Comparison of ENCODE assay signal across 23 cellular contexts in the genomic region with DNA sequence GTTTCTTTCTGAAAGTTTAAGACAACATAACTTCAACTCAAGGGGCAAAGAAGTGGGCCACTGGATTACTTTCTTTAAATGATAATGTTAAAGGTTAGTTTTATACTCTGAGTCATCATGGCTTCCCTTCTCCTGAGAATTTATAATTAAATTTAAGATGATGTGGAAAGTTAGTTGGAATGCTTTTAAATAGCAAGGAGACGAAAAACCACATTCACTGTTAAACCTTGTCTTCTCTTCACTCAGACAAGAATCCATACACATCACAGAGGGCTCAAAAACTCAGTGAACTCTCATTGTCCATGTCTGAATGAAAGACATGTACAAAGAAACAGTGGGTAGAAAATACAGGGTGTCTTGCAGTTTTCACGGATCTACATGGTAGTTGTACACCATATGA.
DNase-seq lines count a peak whose midpoint lies in the region; ATAC-seq and TF ChIP-seq lines count a peak whose summit lies in the region.
"Had no signal": no experiment of that assay in that cellular context is flagged by ENCODE, and none has a peak within 500 bp of the region (broad histone marks: within the 10 kb centered on the region; RNA-seq: fewer than 3 reads in every experiment).

No MANE protein-coding gene starts in this region.

- H3K4me1 ChIP-seq in IMR-90 (ENCODE audit: control insufficient read depth, insufficient read depth, low read length) (peaks cover 19% of the 10 kb centered on the region), adipocyte (ENCODE audit: control insufficient read depth, insufficient read depth, low read length) (peaks cover 53% of the 10 kb centered on the region), mesenchymal stem cell (ENCODE audit: control insufficient read depth, insufficient read depth, low read depth, low read length) (peaks cover 6% of the 10 kb centered on the region)
- H3K4me1 ChIP-seq: uterus had no signal

- peaks cover 14% of the 10 kb centered on the region for H3K36me3 ChIP-seq in IMR-90 (ENCODE audit: control insufficient read depth, insufficient read depth, low read length)
- H3K36me3 ChIP-seq in adipocyte (ENCODE audit: control insufficient read depth, insufficient read depth, low read length, severe bottlenecking) = peaks cover 19% of the 10 kb centered on the region
- H3K36me3 ChIP-seq in mesenchymal stem cell (ENCODE audit: control insufficient read depth in 1 of 2, insufficient read depth in 2 of 2, low read depth in 1 of 2, low read length in 2 of 2) = peaks cover 0 to 15% of the 10 kb centered on the region in 2 experiments
- H3K36me3 ChIP-seq: uterus had no signal

- DNase-seq in IMR-90 (peak; percentile 44), adipocyte (ENCODE audit: low read depth) (peak; percentile 58), mesenchymal stem cell (no peak), NCI-H1048 (lab: John Stamatoyannopoulos, UW) (no peak), Right ventricle myocardium superior (no peak)
- DNase-seq: activated CD4-positive, alpha-beta memory T cell treated with anti-CD3 and anti-CD28 coated beads for 36 hours; activated effector memory CD4-positive, alpha-beta T cell treated with Interleukin-2 at 50 U/mL for 16 hours; AML-193; dermis blood vessel endothelial cell; DND-41; GOT3; heart right ventricle; MG63; midbrain; NCI-H1417 treated with DMSO at 0.1 percent for 48 hours; NCI-H2107; NCI-H510A; nephron progenitor cell; RPMI8226; uterus had no signal

- H2BK12ac ChIP-seq in mesenchymal stem cell (ENCODE audit: low read length in 2 of 2) = no peak overlapping the region

- POLR2A ChIA-PET in IMR-90 (lab: Charles Lee; ENCODE audit: unreplicated experiment) = interaction anchor here (0.6 kb wide), 3 partner anchors 24 to 173 kb away, joined by 3 to 5 read pairs (median 3); no protein-coding TSS in a partner anchor

- H3K4me2 ChIP-seq in IMR-90 (ENCODE audit: low read depth, low read length) (peak overlapping the region; percentile 90; the same call in 1 of the 2 replicates), mesenchymal stem cell (ENCODE audit: low read length, poor library complexity, severe bottlenecking) (no peak overlapping the region)

- H3K23ac ChIP-seq in IMR-90 (ENCODE audit: low read depth, low read length) (peak overlapping the region; percentile 55; the same call in 1 of the 2 replicates), mesenchymal stem cell (ENCODE audit: low read length in 2 of 2) (no peak overlapping the region)

- H3K9ac ChIP-seq in IMR-90 (ENCODE audit: low read depth, low read length) (peak overlapping the region; percentile 84; the same call in 1 of the 2 replicates), adipocyte (ENCODE audit: low read length) (peak overlapping the region; percentile 64), mesenchymal stem cell (ENCODE audit: low read length) (peak overlapping the region; percentile 85)

- H4K8ac ChIP-seq in IMR-90 (ENCODE audit: low read depth in 2 of 2, low read length in 2 of 2) = peak overlapping the region; percentile 71 to 80
- H4K8ac ChIP-seq in mesenchymal stem cell (ENCODE audit: low read length) = no peak overlapping the region

- no peak for TF ChIP-seq POLR2A in IMR-90 (IDR thresholded peaks at IDR 0.05; ENCODE audit: low read depth, low read length)

- ATAC-seq in IMR-90 (ENCODE audit: low read depth) (peak; percentile 28), HG02870 (IDR thresholded peaks at IDR 0.05; ENCODE audit: unreplicated experiment) (no peak), Right ventricle myocardium superior (ENCODE audit: poor library complexity) (no peak), GM21381 (IDR thresholded peaks at IDR 0.05; ENCODE audit: unreplicated experiment) (no peak)
- ATAC-seq: heart right ventricle, left lobe of liver had no signal

- H2AK5ac ChIP-seq in IMR-90 (ENCODE audit: low read depth, low read length) (peak overlapping the region; percentile 61; the same call in 1 of the 2 replicates), mesenchymal stem cell (ENCODE audit: low read length, severe bottlenecking) (no peak overlapping the region)

- H3K14ac ChIP-seq in IMR-90 (replicated peaks; ENCODE audit: low read depth, low read length) = peak overlapping the region; percentile 50
- H3K14ac ChIP-seq in mesenchymal stem cell (ENCODE audit: low read length in 2 of 2) = no peak overlapping the region

- H3K18ac ChIP-seq in IMR-90 (ENCODE audit: low read depth, low read length) (peak overlapping the region; percentile 98; the same call in 1 of the 2 replicates), mesenchymal stem cell (ENCODE audit: low read depth in 1 of 2, low read length in 2 of 2) (no peak overlapping the region)

- WGBS in IMR-90 (ENCODE audit: extremely low coverage in 2 of 2, insufficient read length in 1 of 2), 2 experiments = no CpG with 5 or more reads among the region's 2 CpGs
- WGBS in mesenchymal stem cell = no CpG with 5 or more reads among the region's 2 CpGs

- peak overlapping the region; percentile 57 for H2BK120ac ChIP-seq in IMR-90 (ENCODE audit: low read depth, low read length)
- H2BK120ac ChIP-seq in mesenchymal stem cell (ENCODE audit: low read depth, low read length) = no peak overlapping the region

- no peak for TF ChIP-seq CTCF in IMR-90 (conservative IDR thresholded peaks at IDR 0.05; ENCODE audit: low read depth, low read length)

- intact Hi-C loops in IMR-90 (cut with micrococcal nuclease) (no loop called here), Right ventricle myocardium superior (cut with DNase I) (loop anchor here (10.0 kb wide), 1 partner anchor 171 kb away; no protein-coding TSS in a partner anchor)

- peaks cover 8% of the 10 kb centered on the region for H3K9me1 ChIP-seq in IMR-90 (ENCODE audit: insufficient read depth, low read length)

- H2BK15ac ChIP-seq in IMR-90 (ENCODE audit: low read depth, low read length) = peak overlapping the region; percentile 95; the same call in 2 of the 3 replicates
- H2BK15ac ChIP-seq in mesenchymal stem cell (ENCODE audit: low read depth, poor library complexity, severe bottlenecking) = no peak overlapping the region

- peak overlapping the region; percentile 52 for H3K56ac ChIP-seq in IMR-90 (ENCODE audit: extremely low read depth, insufficient read depth, low read length)

- H3K27ac ChIP-seq in IMR-90 (ENCODE audit: insufficient read depth, low read length) = peak overlapping the region; percentile 74
- H3K27ac ChIP-seq in mesenchymal stem cell (ENCODE audit: low read length, poor library complexity, severe bottlenecking) = no peak overlapping the region
- H3K27ac ChIP-seq: heart right ventricle had no signal

- in situ Hi-C loops in IMR-90 (cut with MboI; ENCODE audit: low sequenced_read_pairs) = no loop called here

- H3K4me3 ChIP-seq in IMR-90 (ENCODE audit: insufficient read depth, low read depth, low read length) (no peak overlapping the region), adipocyte (ENCODE audit: low read length) (peak overlapping the region; percentile 38), mesenchymal stem cell (ENCODE audit: insufficient read depth in 1 of 2, low read depth in 1 of 2, low read length in 2 of 2) (no peak overlapping the region)
- H3K4me3 ChIP-seq: heart right ventricle, MG63, uterus had no signal

- H2AFZ ChIP-seq in IMR-90 (replicated peaks; ENCODE audit: low read length, poor library complexity) (no peak overlapping the region), mesenchymal stem cell (ENCODE audit: low read depth, low read length) (no peak overlapping the region)

- H3K27me3 ChIP-seq in IMR-90 (ENCODE audit: control insufficient read depth, insufficient read depth, low read length) (no peaks in the 10 kb centered on the region), adipocyte (replicated peaks; ENCODE audit: control insufficient read depth, insufficient read depth, low read length) (no peaks in the 10 kb centered on the region), mesenchymal stem cell (ENCODE audit: control insufficient read depth in 1 of 2, insufficient read depth in 1 of 2, low read length in 2 of 2) (no peaks in the 10 kb centered on the region)
- H3K27me3 ChIP-seq: heart right ventricle, MG63, uterus had no signal

- peak overlapping the region; percentile 97 for H2BK5ac ChIP-seq in IMR-90 (ENCODE audit: low read depth, low read length, poor library complexity, severe bottlenecking)
- H2BK5ac ChIP-seq in mesenchymal stem cell (ENCODE audit: low read depth, low read length, poor library complexity, severe bottlenecking) = no peak overlapping the region

- peaks cover 22 to 43% of the 10 kb centered on the region in 2 experiments for H3K79me1 ChIP-seq in IMR-90 (ENCODE audit: low read depth in 1 of 2, low read length in 2 of 2)
- H3K79me1 ChIP-seq in mesenchymal stem cell (replicated peaks; ENCODE audit: low read length, poor library complexity, severe bottlenecking) = peaks cover 6% of the 10 kb centered on the region

- TF ChIP-seq RAD21 in IMR-90 (IDR thresholded peaks at IDR 0.05; ENCODE audit: low read length) = no peak

- CTCF ChIA-PET in IMR-90 (lab: Yijun Ruan, JAX) = no interaction called here

- H3K4ac ChIP-seq in IMR-90 (ENCODE audit: low read depth, low read length) (peak overlapping the region; percentile 51; the same call in 1 of the 2 replicates), mesenchymal stem cell (ENCODE audit: low read depth in 1 of 2, low read length in 2 of 2) (no peak overlapping the region)

- H4K91ac ChIP-seq in IMR-90 (ENCODE audit: insufficient read depth, low read depth, low read length) = peak overlapping the region; percentile 73; the same call in 1 of the 2 replicates
- H4K91ac ChIP-seq in mesenchymal stem cell (ENCODE audit: low read length) = no peak overlapping the region

- peaks cover 14% of the 10 kb centered on the region; the same call in 1 of the 2 replicates for H4K20me1 ChIP-seq in IMR-90 (ENCODE audit: insufficient read depth, low read length)

- H3K9me3 ChIP-seq in IMR-90 (ENCODE audit: control insufficient read depth, insufficient read depth, low read length) (no peaks in the 10 kb centered on the region), adipocyte (ENCODE audit: control insufficient read depth, low read length) (no peaks in the 10 kb centered on the region), mesenchymal stem cell (ENCODE audit: control insufficient read depth, low read length) (no peaks in the 10 kb centered on the region)
- H3K9me3 ChIP-seq: heart right ventricle, MG63, uterus had no signal

- H4K5ac ChIP-seq in IMR-90 (ENCODE audit: low read depth, low read length) = peak overlapping the region; percentile 97; the same call in 1 of the 2 replicates

- dilution Hi-C loops in IMR-90 (cut with HindIII; ENCODE audit: low sequenced_read_pairs, unreplicated experiment) = no loop called here

- no peak overlapping the region for H2BK20ac ChIP-seq in IMR-90 (ENCODE audit: low read depth, low read length)

- no peak overlapping the region for H2AK9ac ChIP-seq in IMR-90 (replicated peaks; ENCODE audit: low read depth, low read length, poor library complexity)

- no TSS peak for BruUV-seq in IMR-90 (replicated peaks; lab: Mats Ljungman, UMichigan)

TF ChIP-seq in IMR-90, 13 proteins besides CTCF, POLR2A, EP300 and RAD21 (continues in another document):
- TF ChIP-seq CEBPB (IDR thresholded peaks at IDR 0.05; ENCODE audit: low read depth, low read length) = no peak
- no peak for TF ChIP-seq MAFK (IDR thresholded peaks at IDR 0.05; ENCODE audit: low read depth, low read length)

Comparison
In these comparisons a context has a peak if more than half of its experiments do, and no peak if none do; other contexts are left out.
1. DNase-seq: peak in IMR-90 (single experiment) and adipocyte (single experiment); none in mesenchymal stem cell (single experiment), NCI-H1048 (single experiment) and Right ventricle myocardium superior (single experiment).
2. Peak in every context shown above with its lines, with median percentiles within 50 percentile points of each other: H3K9ac ChIP-seq.